ENCODE assay signal across 1 cellular context in the genomic region with DNA sequence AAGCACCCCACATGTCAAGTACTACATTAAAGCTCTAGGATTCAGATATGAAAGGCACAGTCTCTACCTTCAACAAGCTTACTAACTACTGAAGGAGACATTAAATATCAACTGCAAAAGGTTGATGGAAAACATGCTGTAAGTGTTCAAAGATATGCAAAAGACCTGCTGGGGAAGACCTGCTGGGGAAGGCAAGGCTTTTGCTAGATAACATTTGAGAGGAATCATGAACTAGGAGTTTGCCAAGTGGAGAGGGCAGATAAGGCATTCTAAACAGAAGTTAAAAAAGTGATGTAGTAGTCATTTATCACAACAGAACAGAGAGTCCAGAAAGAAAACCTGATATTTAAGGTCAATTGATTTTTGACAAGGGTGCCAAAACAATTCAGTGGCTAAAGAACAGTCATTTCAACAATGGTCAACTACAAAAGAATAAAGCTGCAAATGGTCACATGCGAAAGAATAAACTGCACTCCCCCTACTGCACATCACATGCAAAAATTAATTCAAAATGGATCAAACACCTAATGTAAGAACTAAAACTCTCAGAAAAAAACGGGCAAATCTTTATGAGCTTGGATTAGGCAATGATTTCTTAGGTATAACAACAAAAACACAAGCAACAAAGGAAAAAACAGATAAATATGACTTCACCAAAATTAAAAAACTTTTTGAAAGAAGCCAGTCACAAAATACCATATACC.
TF ChIP-seq lines count a peak whose summit lies in the region.

No MANE protein-coding gene starts in this region.

TF ChIP-seq in K562, 482 proteins besides CTCF, POLR2A, EP300 and RAD21 (continued from another document and continues in another):
- TF ChIP-seq NR4A1 (CRISPR knock-in tag; IDR thresholded peaks at IDR 0.05) (no peak), NR4A1 (tag; IDR thresholded peaks at IDR 0.05) (peak; percentile 96), SIN3A (IDR thresholded peaks at IDR 0.05; ENCODE audit: borderline replicate concordance in 2 of 2, control insufficient read depth in 1 of 2, low read depth in 2 of 2, low read length in 2 of 2) (no peak), ZNF77 (CRISPR knock-in tag; IDR thresholded peaks at IDR 0.05) (no peak), ARNT (IDR thresholded peaks at IDR 0.05) (peak; percentile 99), HDAC8 (tag; IDR thresholded peaks at IDR 0.05) (no peak), ZNF184 (CRISPR knock-in tag; IDR thresholded peaks at IDR 0.05) (no peak), JUNB (CRISPR knock-in tag; conservative IDR thresholded peaks at IDR 0.05) (no peak), ZFP36 (IDR thresholded peaks at IDR 0.05; ENCODE audit: low read depth, low read length, partially characterized antibody) (no peak), NR1H2 (CRISPR knock-in tag; IDR thresholded peaks at IDR 0.05) (no peak), NFYB (IDR thresholded peaks at IDR 0.05; ENCODE audit: extremely low read depth, insufficient read length) (no peak), ZNF668 (CRISPR knock-in tag; IDR thresholded peaks at IDR 0.05) (peak; percentile 87; the same call in 1 of the 2 replicates), ZNF75A (CRISPR knock-in tag; IDR thresholded peaks at IDR 0.05) (no peak), XRCC3 (IDR thresholded peaks at IDR 0.05) (peak; percentile 90), KLF1 (tag; IDR thresholded peaks at IDR 0.05) (no peak), CCNT2 (IDR thresholded peaks at IDR 0.05; ENCODE audit: borderline replicate concordance, extremely low read depth, insufficient read length, low read depth, low read length) (peak; percentile 90), ILF3 (IDR thresholded peaks at IDR 0.05; ENCODE audit: borderline replicate concordance) (peak; percentile 94; the same call in 1 of the 2 replicates), HSF4 (CRISPR knock-in tag; IDR thresholded peaks at IDR 0.05; ENCODE audit: borderline replicate concordance) (no peak), ZC3H4 (CRISPR knock-in tag; IDR thresholded peaks at IDR 0.05; ENCODE audit: borderline replicate concordance) (no peak), RBM14 (IDR thresholded peaks at IDR 0.05; ENCODE audit: borderline replicate concordance, insufficient read depth, low read depth, low read length) (no peak), SIRT6 (IDR thresholded peaks at IDR 0.05; ENCODE audit: low read depth, low read length) (no peak), ZNF263 (CRISPR knock-in tag; IDR thresholded peaks at IDR 0.05; ENCODE audit: borderline replicate concordance) (no peak), MEIS2 (IDR thresholded peaks at IDR 0.05; ENCODE audit: partially characterized antibody) (peak; percentile 96), IRF2 (CRISPR knock-in tag; IDR thresholded peaks at IDR 0.05) (no peak), RBM39 (optimal IDR thresholded peaks at IDR 0.05; ENCODE audit: low read depth, low read length) (no peak), ZFPM2 (CRISPR knock-in tag; IDR thresholded peaks at IDR 0.05) (no peak), NFIC (IDR thresholded peaks at IDR 0.05) (peak; percentile 99)
- TF ChIP-seq, protein P1, sequence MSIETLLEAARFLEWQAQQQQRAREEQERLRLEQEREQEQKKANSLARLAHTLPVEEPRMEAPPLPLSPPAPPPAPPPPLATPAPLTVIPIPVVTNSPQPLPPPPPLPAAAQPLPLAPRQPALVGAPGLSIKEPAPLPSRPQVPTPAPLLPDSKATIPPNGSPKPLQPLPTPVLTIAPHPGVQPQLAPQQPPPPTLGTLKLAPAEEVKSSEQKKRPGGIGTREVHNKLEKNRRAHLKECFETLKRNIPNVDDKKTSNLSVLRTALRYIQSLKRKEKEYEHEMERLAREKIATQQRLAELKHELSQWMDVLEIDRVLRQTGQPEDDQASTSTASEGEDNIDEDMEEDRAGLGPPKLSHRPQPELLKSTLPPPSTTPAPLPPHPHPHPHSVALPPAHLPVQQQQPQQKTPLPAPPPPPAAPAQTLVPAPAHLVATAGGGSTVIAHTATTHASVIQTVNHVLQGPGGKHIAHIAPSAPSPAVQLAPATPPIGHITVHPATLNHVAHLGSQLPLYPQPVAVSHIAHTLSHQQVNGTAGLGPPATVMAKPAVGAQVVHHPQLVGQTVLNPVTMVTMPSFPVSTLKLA (conservative IDR thresholded peaks at IDR 0.05) = peak; percentile 53 to 81
- TF ChIP-seq, protein P2, sequence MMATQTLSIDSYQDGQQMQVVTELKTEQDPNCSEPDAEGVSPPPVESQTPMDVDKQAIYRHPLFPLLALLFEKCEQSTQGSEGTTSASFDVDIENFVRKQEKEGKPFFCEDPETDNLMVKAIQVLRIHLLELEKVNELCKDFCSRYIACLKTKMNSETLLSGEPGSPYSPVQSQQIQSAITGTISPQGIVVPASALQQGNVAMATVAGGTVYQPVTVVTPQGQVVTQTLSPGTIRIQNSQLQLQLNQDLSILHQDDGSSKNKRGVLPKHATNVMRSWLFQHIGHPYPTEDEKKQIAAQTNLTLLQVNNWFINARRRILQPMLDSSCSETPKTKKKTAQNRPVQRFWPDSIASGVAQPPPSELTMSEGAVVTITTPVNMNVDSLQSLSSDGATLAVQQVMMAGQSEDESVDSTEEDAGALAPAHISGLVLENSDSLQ (IDR thresholded peaks at IDR 0.05) = peak; percentile 79
- TF ChIP-seq, protein P3, sequence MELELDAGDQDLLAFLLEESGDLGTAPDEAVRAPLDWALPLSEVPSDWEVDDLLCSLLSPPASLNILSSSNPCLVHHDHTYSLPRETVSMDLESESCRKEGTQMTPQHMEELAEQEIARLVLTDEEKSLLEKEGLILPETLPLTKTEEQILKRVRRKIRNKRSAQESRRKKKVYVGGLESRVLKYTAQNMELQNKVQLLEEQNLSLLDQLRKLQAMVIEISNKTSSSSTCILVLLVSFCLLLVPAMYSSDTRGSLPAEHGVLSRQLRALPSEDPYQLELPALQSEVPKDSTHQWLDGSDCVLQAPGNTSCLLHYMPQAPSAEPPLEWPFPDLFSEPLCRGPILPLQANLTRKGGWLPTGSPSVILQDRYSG (tag; conservative IDR thresholded peaks at IDR 0.05; ENCODE audit: low read depth) = peak; percentile 60; the same call in 1 of the 2 replicates
- TF ChIP-seq, protein P4, sequence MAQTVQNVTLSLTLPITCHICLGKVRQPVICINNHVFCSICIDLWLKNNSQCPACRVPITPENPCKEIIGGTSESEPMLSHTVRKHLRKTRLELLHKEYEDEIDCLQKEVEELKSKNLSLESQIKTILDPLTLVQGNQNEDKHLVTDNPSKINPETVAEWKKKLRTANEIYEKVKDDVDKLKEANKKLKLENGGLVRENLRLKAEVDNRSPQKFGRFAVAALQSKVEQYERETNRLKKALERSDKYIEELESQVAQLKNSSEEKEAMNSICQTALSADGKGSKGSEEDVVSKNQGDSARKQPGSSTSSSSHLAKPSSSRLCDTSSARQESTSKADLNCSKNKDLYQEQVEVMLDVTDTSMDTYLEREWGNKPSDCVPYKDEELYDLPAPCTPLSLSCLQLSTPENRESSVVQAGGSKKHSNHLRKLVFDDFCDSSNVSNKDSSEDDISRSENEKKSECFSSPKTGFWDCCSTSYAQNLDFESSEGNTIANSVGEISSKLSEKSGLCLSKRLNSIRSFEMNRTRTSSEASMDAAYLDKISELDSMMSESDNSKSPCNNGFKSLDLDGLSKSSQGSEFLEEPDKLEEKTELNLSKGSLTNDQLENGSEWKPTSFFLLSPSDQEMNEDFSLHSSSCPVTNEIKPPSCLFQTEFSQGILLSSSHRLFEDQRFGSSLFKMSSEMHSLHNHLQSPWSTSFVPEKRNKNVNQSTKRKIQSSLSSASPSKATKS (CRISPR knock-in tag; IDR thresholded peaks at IDR 0.05) = no peak
- TF ChIP-seq, protein P5, sequence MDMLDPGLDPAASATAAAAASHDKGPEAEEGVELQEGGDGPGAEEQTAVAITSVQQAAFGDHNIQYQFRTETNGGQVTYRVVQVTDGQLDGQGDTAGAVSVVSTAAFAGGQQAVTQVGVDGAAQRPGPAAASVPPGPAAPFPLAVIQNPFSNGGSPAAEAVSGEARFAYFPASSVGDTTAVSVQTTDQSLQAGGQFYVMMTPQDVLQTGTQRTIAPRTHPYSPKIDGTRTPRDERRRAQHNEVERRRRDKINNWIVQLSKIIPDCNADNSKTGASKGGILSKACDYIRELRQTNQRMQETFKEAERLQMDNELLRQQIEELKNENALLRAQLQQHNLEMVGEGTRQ (CRISPR knock-in tag; IDR thresholded peaks at IDR 0.05) = no peak
- TF ChIP-seq, protein P6, sequence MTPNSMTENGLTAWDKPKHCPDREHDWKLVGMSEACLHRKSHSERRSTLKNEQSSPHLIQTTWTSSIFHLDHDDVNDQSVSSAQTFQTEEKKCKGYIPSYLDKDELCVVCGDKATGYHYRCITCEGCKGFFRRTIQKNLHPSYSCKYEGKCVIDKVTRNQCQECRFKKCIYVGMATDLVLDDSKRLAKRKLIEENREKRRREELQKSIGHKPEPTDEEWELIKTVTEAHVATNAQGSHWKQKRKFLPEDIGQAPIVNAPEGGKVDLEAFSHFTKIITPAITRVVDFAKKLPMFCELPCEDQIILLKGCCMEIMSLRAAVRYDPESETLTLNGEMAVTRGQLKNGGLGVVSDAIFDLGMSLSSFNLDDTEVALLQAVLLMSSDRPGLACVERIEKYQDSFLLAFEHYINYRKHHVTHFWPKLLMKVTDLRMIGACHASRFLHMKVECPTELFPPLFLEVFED (CRISPR knock-in tag; conservative IDR thresholded peaks at IDR 0.05) = no peak
- TF ChIP-seq, protein P7, sequence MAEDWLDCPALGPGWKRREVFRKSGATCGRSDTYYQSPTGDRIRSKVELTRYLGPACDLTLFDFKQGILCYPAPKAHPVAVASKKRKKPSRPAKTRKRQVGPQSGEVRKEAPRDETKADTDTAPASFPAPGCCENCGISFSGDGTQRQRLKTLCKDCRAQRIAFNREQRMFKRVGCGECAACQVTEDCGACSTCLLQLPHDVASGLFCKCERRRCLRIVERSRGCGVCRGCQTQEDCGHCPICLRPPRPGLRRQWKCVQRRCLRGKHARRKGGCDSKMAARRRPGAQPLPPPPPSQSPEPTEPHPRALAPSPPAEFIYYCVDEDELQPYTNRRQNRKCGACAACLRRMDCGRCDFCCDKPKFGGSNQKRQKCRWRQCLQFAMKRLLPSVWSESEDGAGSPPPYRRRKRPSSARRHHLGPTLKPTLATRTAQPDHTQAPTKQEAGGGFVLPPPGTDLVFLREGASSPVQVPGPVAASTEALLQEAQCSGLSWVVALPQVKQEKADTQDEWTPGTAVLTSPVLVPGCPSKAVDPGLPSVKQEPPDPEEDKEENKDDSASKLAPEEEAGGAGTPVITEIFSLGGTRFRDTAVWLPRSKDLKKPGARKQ (CRISPR knock-in tag; IDR thresholded peaks at IDR 0.05) = 0 out of 2 replicates have a peak, but pooled peaks have one; percentile 22
- TF ChIP-seq, protein P8, sequence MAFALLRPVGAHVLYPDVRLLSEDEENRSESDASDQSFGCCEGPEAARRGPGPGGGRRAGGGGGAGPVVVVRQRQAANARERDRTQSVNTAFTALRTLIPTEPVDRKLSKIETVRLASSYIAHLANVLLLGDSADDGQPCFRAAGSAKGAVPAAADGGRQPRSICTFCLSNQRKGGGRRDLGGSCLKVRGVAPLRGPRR (CRISPR knock-in tag; IDR thresholded peaks at IDR 0.05) = no peak
- TF ChIP-seq, protein P9, sequence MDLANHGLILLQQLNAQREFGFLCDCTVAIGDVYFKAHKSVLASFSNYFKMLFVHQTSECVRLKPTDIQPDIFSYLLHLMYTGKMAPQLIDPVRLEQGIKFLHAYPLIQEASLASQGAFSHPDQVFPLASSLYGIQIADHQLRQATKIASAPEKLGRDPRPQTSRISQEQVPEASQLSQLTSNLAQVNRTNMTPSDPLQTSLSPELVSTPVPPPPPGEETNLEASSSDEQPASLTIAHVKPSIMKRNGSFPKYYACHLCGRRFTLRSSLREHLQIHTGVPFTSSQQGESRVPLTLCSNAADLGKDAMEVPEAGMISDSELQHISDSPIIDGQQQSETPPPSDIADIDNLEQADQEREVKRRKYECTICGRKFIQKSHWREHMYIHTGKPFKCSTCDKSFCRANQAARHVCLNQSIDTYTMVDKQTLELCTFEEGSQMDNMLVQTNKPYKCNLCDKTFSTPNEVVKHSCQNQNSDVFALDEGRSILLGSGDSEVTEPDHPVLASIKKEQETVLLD (IDR thresholded peaks at IDR 0.05) = peak; percentile 83
- TF ChIP-seq, protein P10, sequence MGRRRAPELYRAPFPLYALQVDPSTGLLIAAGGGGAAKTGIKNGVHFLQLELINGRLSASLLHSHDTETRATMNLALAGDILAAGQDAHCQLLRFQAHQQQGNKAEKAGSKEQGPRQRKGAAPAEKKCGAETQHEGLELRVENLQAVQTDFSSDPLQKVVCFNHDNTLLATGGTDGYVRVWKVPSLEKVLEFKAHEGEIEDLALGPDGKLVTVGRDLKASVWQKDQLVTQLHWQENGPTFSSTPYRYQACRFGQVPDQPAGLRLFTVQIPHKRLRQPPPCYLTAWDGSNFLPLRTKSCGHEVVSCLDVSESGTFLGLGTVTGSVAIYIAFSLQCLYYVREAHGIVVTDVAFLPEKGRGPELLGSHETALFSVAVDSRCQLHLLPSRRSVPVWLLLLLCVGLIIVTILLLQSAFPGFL (CRISPR knock-in tag; IDR thresholded peaks at IDR 0.05) = no peak
- TF ChIP-seq, protein P11, sequence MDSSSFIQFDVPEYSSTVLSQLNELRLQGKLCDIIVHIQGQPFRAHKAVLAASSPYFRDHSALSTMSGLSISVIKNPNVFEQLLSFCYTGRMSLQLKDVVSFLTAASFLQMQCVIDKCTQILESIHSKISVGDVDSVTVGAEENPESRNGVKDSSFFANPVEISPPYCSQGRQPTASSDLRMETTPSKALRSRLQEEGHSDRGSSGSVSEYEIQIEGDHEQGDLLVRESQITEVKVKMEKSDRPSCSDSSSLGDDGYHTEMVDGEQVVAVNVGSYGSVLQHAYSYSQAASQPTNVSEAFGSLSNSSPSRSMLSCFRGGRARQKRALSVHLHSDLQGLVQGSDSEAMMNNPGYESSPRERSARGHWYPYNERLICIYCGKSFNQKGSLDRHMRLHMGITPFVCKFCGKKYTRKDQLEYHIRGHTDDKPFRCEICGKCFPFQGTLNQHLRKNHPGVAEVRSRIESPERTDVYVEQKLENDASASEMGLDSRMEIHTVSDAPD (CRISPR knock-in tag; IDR thresholded peaks at IDR 0.05) = no peak
- TF ChIP-seq, protein P12, sequence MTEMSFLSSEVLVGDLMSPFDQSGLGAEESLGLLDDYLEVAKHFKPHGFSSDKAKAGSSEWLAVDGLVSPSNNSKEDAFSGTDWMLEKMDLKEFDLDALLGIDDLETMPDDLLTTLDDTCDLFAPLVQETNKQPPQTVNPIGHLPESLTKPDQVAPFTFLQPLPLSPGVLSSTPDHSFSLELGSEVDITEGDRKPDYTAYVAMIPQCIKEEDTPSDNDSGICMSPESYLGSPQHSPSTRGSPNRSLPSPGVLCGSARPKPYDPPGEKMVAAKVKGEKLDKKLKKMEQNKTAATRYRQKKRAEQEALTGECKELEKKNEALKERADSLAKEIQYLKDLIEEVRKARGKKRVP (CRISPR knock-in tag; IDR thresholded peaks at IDR 0.05) = peak; percentile 60; the same call in 1 of the 2 replicates
- TF ChIP-seq, protein P13, sequence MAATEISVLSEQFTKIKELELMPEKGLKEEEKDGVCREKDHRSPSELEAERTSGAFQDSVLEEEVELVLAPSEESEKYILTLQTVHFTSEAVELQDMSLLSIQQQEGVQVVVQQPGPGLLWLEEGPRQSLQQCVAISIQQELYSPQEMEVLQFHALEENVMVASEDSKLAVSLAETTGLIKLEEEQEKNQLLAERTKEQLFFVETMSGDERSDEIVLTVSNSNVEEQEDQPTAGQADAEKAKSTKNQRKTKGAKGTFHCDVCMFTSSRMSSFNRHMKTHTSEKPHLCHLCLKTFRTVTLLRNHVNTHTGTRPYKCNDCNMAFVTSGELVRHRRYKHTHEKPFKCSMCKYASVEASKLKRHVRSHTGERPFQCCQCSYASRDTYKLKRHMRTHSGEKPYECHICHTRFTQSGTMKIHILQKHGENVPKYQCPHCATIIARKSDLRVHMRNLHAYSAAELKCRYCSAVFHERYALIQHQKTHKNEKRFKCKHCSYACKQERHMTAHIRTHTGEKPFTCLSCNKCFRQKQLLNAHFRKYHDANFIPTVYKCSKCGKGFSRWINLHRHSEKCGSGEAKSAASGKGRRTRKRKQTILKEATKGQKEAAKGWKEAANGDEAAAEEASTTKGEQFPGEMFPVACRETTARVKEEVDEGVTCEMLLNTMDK (IDR thresholded peaks at IDR 0.05; ENCODE audit: borderline replicate concordance, insufficient read depth, low read depth, low read length, poor library complexity, severe bottlenecking) = no peak
